In genomic region chr1:7018826-7019225, GRCh38 we compare ENCODE assay signal across 30 cellular contexts.
"Had no signal": no experiment of that assay in that cellular context is flagged by ENCODE, and none has a peak within 500 bp of the region (broad histone marks: within the 10 kb centered on the region; RNA-seq: fewer than 3 reads in every experiment).

No MANE protein-coding gene starts in this region.

- H3K27me3 Mint-ChIP-seq: activated naive CD8-positive, alpha-beta T cell treated with anti-CD3 and anti-CD28 coated beads for 36 hours; activated naive CD8-positive, alpha-beta T cell treated with anti-CD3 and anti-CD28 coated beads, Interleukin-2, amount 50 U/mL, for 24 hours had no signal

- H3K36me3 ChIP-seq: adrenal gland, colonic mucosa had no signal

- H3K4me1 Mint-ChIP-seq: activated CD4-positive, alpha-beta T cell treated with anti-CD3 and anti-CD28 coated beads for 36 hours; activated CD4-positive, alpha-beta T cell treated with anti-CD3 and anti-CD28 coated beads, Interleukin-2, amount 10 ng/mL, durations not matched to agents 24 days and 14 days; activated CD8-positive, alpha-beta memory T cell treated with anti-CD3 and anti-CD28 coated beads, Interleukin-2, amount 10 ng/mL, durations not matched to agents 7 days and 5 days; activated naive CD4-positive, alpha-beta T cell treated with anti-CD3 and anti-CD28 coated beads, Interleukin-2, amount 50 U/mL, for 24 hours; activated naive CD8-positive, alpha-beta T cell treated with anti-CD3 and anti-CD28 coated beads for 36 hours; activated naive CD8-positive, alpha-beta T cell treated with anti-CD3 and anti-CD28 coated beads, Interleukin-2, amount 50 U/mL, for 24 hours; T-helper 17 cell had no signal

- H3K4me1 ChIP-seq: adrenal gland, colonic mucosa had no signal

- H3K36me3 Mint-ChIP-seq: activated CD4-positive, alpha-beta memory T cell treated with anti-CD3 and anti-CD28 coated beads for 36 hours; activated CD8-positive, alpha-beta memory T cell treated with anti-CD3 and anti-CD28 coated beads, Interleukin-2, amount 10 ng/mL, durations not matched to agents 7 days and 5 days; activated naive CD4-positive, alpha-beta T cell treated with anti-CD3 and anti-CD28 coated beads, Interleukin-2, amount 50 U/mL, for 24 hours; activated naive CD8-positive, alpha-beta T cell treated with anti-CD3 and anti-CD28 coated beads for 36 hours had no signal

- H3K9me3 Mint-ChIP-seq: activated CD4-positive, alpha-beta memory T cell treated with anti-CD3 and anti-CD28 coated beads for 36 hours; activated CD4-positive, alpha-beta T cell treated with anti-CD3 and anti-CD28 coated beads, Interleukin-2, amount 10 ng/mL, durations not matched to agents 24 days and 14 days; activated naive CD4-positive, alpha-beta T cell treated with anti-CD3 and anti-CD28 coated beads for 36 hours; activated naive CD4-positive, alpha-beta T cell treated with anti-CD3 and anti-CD28 coated beads, Interleukin-2, amount 50 U/mL, for 24 hours; activated naive CD8-positive, alpha-beta T cell treated with anti-CD3 and anti-CD28 coated beads for 36 hours; activated naive CD8-positive, alpha-beta T cell treated with anti-CD3 and anti-CD28 coated beads, Interleukin-2, amount 50 U/mL, for 24 hours; activated T-helper 1 cell treated with anti-CD3 and anti-CD28 coated beads, Interleukin-12 subunit alpha, Interleukin-12 subunit beta, Interleukin-2, Interleukin-4 antibody, amounts not matched to agents 30 ng/mL and 10 ng/mL and 1 ng/mL, durations not matched to agents 14 hours and 24 hours and 36 hours; activated T-helper 2 cell treated with anti-CD3 and anti-CD28 coated beads, Interferon-gamma antibody, Interleukin-2, Interleukin-4, amounts not matched to agents 10 μg/mL and 5 μg/mL and 100 μg/mL, durations not matched to agents 14 hours and 24 hours and 36 hours; T-helper 2 cell treated with Interferon-gamma antibody and Interleukin-4, amounts not matched to agents 5 μg/mL and 100 μg/mL, for 36 hours had no signal

- H3K27ac Mint-ChIP-seq: activated CD4-positive, alpha-beta memory T cell treated with anti-CD3 and anti-CD28 coated beads for 36 hours; activated CD4-positive, alpha-beta T cell treated with anti-CD3 and anti-CD28 coated beads for 36 hours; activated CD4-positive, alpha-beta T cell treated with anti-CD3 and anti-CD28 coated beads, Interleukin-2, amount 10 ng/mL, durations not matched to agents 24 days and 14 days; activated CD8-positive, alpha-beta memory T cell treated with anti-CD3 and anti-CD28 coated beads, Interleukin-2, amount 10 ng/mL, durations not matched to agents 7 days and 5 days; activated CD8-positive, alpha-beta T cell treated with anti-CD3 and anti-CD28 coated beads, Interleukin-2, amount 10 ng/mL, durations not matched to agents 7 days and 5 days; activated naive CD4-positive, alpha-beta T cell treated with anti-CD3 and anti-CD28 coated beads for 36 hours; activated naive CD4-positive, alpha-beta T cell treated with anti-CD3 and anti-CD28 coated beads, Interleukin-2, amount 50 U/mL, for 24 hours; activated naive CD8-positive, alpha-beta T cell treated with anti-CD3 and anti-CD28 coated beads for 36 hours; activated naive CD8-positive, alpha-beta T cell treated with anti-CD3 and anti-CD28 coated beads, Interleukin-2, amount 50 U/mL, for 24 hours; activated T-helper 1 cell treated with anti-CD3 and anti-CD28 coated beads, Interleukin-12 subunit alpha, Interleukin-12 subunit beta, Interleukin-2, Interleukin-4 antibody, amounts not matched to agents 30 ng/mL and 10 ng/mL and 1 ng/mL, durations not matched to agents 14 hours and 24 hours and 36 hours; activated T-helper 2 cell treated with anti-CD3 and anti-CD28 coated beads, Interferon-gamma antibody, Interleukin-2, Interleukin-4, amounts not matched to agents 10 μg/mL and 5 μg/mL and 100 μg/mL, durations not matched to agents 14 hours and 24 hours and 36 hours; T-helper 17 cell; T-helper 2 cell treated with Interferon-gamma antibody and Interleukin-4, amounts not matched to agents 5 μg/mL and 100 μg/mL, for 36 hours had no signal

- ATAC-seq: activated CD4-positive, alpha-beta T cell treated with anti-CD3 and anti-CD28 coated beads for 36 hours; activated CD8-positive, alpha-beta memory T cell treated with anti-CD3 and anti-CD28 coated beads, Interleukin-2, amount 10 ng/mL, durations not matched to agents 7 days and 5 days; activated CD8-positive, alpha-beta T cell treated with anti-CD3 and anti-CD28 coated beads, Interleukin-2, amount 10 ng/mL, durations not matched to agents 7 days and 5 days; activated naive CD8-positive, alpha-beta T cell treated with anti-CD3 and anti-CD28 coated beads, Interleukin-2, amount 50 U/mL, for 24 hours; body of pancreas; esophagus mucosa; T-helper 17 cell had no signal

- H3K27me3 ChIP-seq: adrenal gland, body of pancreas, colonic mucosa had no signal

- DNase-seq: activated CD4-positive, alpha-beta memory T cell treated with anti-CD3 and anti-CD28 coated beads for 36 hours; activated CD4-positive, alpha-beta T cell treated with anti-CD3 and anti-CD28 coated beads for 36 hours; activated CD4-positive, alpha-beta T cell treated with anti-CD3 and anti-CD28 coated beads, Interleukin-2, amount 10 ng/mL, durations not matched to agents 24 days and 14 days; activated CD4-positive, CD25-positive, alpha-beta regulatory T cell; activated CD4-positive, CD25-positive, alpha-beta regulatory T cell treated with anti-CD3 and anti-CD28 coated beads, Interleukin-2, amount 50 U/mL, for 72 hours; activated CD8-positive, alpha-beta memory T cell treated with anti-CD3 and anti-CD28 coated beads, Interleukin-2, amount 10 ng/mL, durations not matched to agents 7 days and 5 days; activated CD8-positive, alpha-beta memory T cell treated with anti-CD3 and anti-CD28 coated beads, Interleukin-2, amount 50 U/mL, for 4 hours; activated CD8-positive, alpha-beta T cell treated with anti-CD3 and anti-CD28 coated beads, Interleukin-2, amount 10 ng/mL, durations not matched to agents 7 days and 5 days; activated effector memory CD4-positive, alpha-beta T cell treated with anti-CD3 and anti-CD28 coated beads, Interleukin-2, amount 50 U/mL, for 16 hours; activated naive CD4-positive, alpha-beta T cell treated with anti-CD3 and anti-CD28 coated beads for 36 hours; activated naive CD8-positive, alpha-beta T cell treated with anti-CD3 and anti-CD28 coated beads for 36 hours; activated naive CD8-positive, alpha-beta T cell treated with anti-CD3 and anti-CD28 coated beads, Interleukin-2, amount 50 U/mL, for 24 hours; activated T-cell treated with anti-CD3 and anti-CD28 coated beads, Interleukin-2, amount 50 U/mL, for 1 hour; activated T-cell treated with anti-CD3 and anti-CD28 coated beads, Interleukin-2, amount 50 U/mL, for 48 hours; adrenal gland; amygdala; aorta; body of pancreas; cerebellar nuclear complex; effector CD8-positive, alpha-beta T cell; foreskin fibroblast; head of caudate nucleus; T-helper 17 cell; T1000 had no signal

- H3K4me3 Mint-ChIP-seq: activated CD4-positive, alpha-beta memory T cell treated with anti-CD3 and anti-CD28 coated beads for 36 hours; activated CD4-positive, alpha-beta T cell treated with anti-CD3 and anti-CD28 coated beads for 36 hours; activated CD4-positive, alpha-beta T cell treated with anti-CD3 and anti-CD28 coated beads, Interleukin-2, amount 10 ng/mL, durations not matched to agents 24 days and 14 days; activated CD8-positive, alpha-beta memory T cell treated with anti-CD3 and anti-CD28 coated beads, Interleukin-2, amount 10 ng/mL, durations not matched to agents 7 days and 5 days; activated CD8-positive, alpha-beta T cell treated with anti-CD3 and anti-CD28 coated beads, Interleukin-2, amount 10 ng/mL, durations not matched to agents 7 days and 5 days; activated naive CD4-positive, alpha-beta T cell treated with anti-CD3 and anti-CD28 coated beads for 36 hours; activated naive CD4-positive, alpha-beta T cell treated with anti-CD3 and anti-CD28 coated beads, Interleukin-2, amount 50 U/mL, for 24 hours; activated naive CD8-positive, alpha-beta T cell treated with anti-CD3 and anti-CD28 coated beads for 36 hours; activated naive CD8-positive, alpha-beta T cell treated with anti-CD3 and anti-CD28 coated beads, Interleukin-2, amount 50 U/mL, for 24 hours; activated T-helper 1 cell treated with anti-CD3 and anti-CD28 coated beads, Interleukin-12 subunit alpha, Interleukin-12 subunit beta, Interleukin-2, Interleukin-4 antibody, amounts not matched to agents 30 ng/mL and 10 ng/mL and 1 ng/mL, durations not matched to agents 14 hours and 24 hours and 36 hours; T-helper 17 cell; T-helper 2 cell treated with Interferon-gamma antibody and Interleukin-4, amounts not matched to agents 5 μg/mL and 100 μg/mL, for 36 hours had no signal

- H3K9me3 ChIP-seq: adrenal gland, body of pancreas, colonic mucosa had no signal

- H3K27ac ChIP-seq: adrenal gland, body of pancreas, colonic mucosa had no signal

- H3K4me3 ChIP-seq: adrenal gland, body of pancreas, colonic mucosa had no signal
